22 cellular contexts compared by ENCODE assay signal in genomic region chr1:152397474-152397873, GRCh38. TPM values are rescaled to one million over a fixed set of nuclear protein-coding genes. Genes with fewer than 3 reads are reported as not detected.
DNase-seq lines count a peak whose midpoint lies in the region; ATAC-seq and TF ChIP-seq lines count a peak whose summit lies in the region.
"Had no signal": no experiment of that assay in that cellular context is flagged by ENCODE, and none has a peak within 500 bp of the region (broad histone marks: within the 10 kb centered on the region; RNA-seq: fewer than 3 reads in every experiment).

No MANE protein-coding gene starts in this region.

- no peak overlapping the region for H4K8ac ChIP-seq in trophoblast cell (ENCODE audit: low read depth, low read length)

- H3K9me2 ChIP-seq in HCT116 (ENCODE audit: insufficient read depth) = no peaks in the 10 kb centered on the region

- H3K4me3 ChIP-seq in HCT116 (replicated peaks in 1 of 2; ENCODE audit: low read depth in 1 of 2, low read length in 2 of 2) (no peak overlapping the region), trophoblast cell (ENCODE audit: low read depth, low read length) (no peak overlapping the region)
- H3K4me3 ChIP-seq: left ventricle myocardium inferior, prostate gland, smooth muscle cell, upper lobe of right lung had no signal

- H2AFZ ChIP-seq in HCT116 (ENCODE audit: low read depth, low read length, poor library complexity, severe bottlenecking) = no peak overlapping the region
- H2AFZ ChIP-seq in trophoblast cell (ENCODE audit: insufficient read depth, low read length, poor library complexity) = no peak overlapping the region

- no peak overlapping the region for H3K27ac ChIP-seq in HCT116 (ENCODE audit: low read depth, low read length)
- H3K27ac ChIP-seq in trophoblast cell (ENCODE audit: low read depth, low read length) = no peak overlapping the region
- H3K27ac ChIP-seq: left ventricle myocardium inferior, prostate gland, upper lobe of right lung had no signal

- no peaks in the 10 kb centered on the region for H3K79me1 ChIP-seq in trophoblast cell (ENCODE audit: low read length)

- DNase-seq in DMS53 (lab: John Stamatoyannopoulos, UW) (peak; percentile 41), DMS53 treated with DMSO at 0.1 percent for 48 hours (lab: John Stamatoyannopoulos, UW; ENCODE audit: unreplicated experiment) (no peak), HCT116 (ENCODE audit: low read depth, low spot score) (peak; percentile 32), trophoblast cell (peak; percentile 9 to 29), HK-2 (ENCODE audit: unreplicated experiment) (no peak)
- DNase-seq: activated CD4-positive, alpha-beta T cell treated with anti-CD3 and anti-CD28 coated beads, Interleukin-2, amount 50 U/mL, for 48 hours; activated naive CD4-positive, alpha-beta T cell; amygdala; DMS79 treated with DMSO at 0.1 percent for 48 hours; glutamatergic neuron; left ventricle myocardium inferior; NCI-H1436 treated with DMSO at 0.1 percent for 48 hours; NCI-H2227 treated with DMSO at 0.1 percent for 48 hours; RPMI8226; stimulated activated CD4-positive, alpha-beta T cell treated with anti-CD3 and anti-CD28 coated beads, Interleukin-4, amount 100 ng/mL, for 4 hours; upper lobe of right lung had no signal

- no peak overlapping the region for H3K4ac ChIP-seq in trophoblast cell (ENCODE audit: low read depth, low read length)

- no peaks in the 10 kb centered on the region for H4K20me1 ChIP-seq in HCT116 (ENCODE audit: insufficient read depth)

- H2BK12ac ChIP-seq in trophoblast cell (ENCODE audit: low read length) = no peak overlapping the region

- H3K4me1 ChIP-seq in HCT116 (ENCODE audit: control insufficient read depth in 1 of 2, insufficient read depth in 2 of 2, low read length in 2 of 2) = peaks cover 7 to 12% of the 10 kb centered on the region in 2 experiments; a peak in 3 of 4 replicates
- H3K4me1 ChIP-seq in trophoblast cell (ENCODE audit: control insufficient read depth in 1 of 2, insufficient read depth in 2 of 2, low read length in 2 of 2) = no peaks in the 10 kb centered on the region
- H3K4me1 ChIP-seq: left ventricle myocardium inferior, prostate gland, upper lobe of right lung had no signal

- POLR2A ChIA-PET in HCT116 (lab: Charles Lee) = no interaction called here

- no CpG with 5 or more reads among the region's 5 CpGs for WGBS in trophoblast cell (ENCODE audit: extremely low coverage, insufficient coverage, insufficient read length)

- H4K91ac ChIP-seq in trophoblast cell (ENCODE audit: low read depth, low read length) = no peak overlapping the region

- H3K18ac ChIP-seq in trophoblast cell (ENCODE audit: low read length) = no peak overlapping the region

- no peak overlapping the region for H2AK5ac ChIP-seq in trophoblast cell (ENCODE audit: low read length)

- RAD21 ChIA-PET in HCT116 (lab: Charles Lee; ENCODE audit: low non-redundant PET in 1 of 2, low total read pairs in 2 of 2, uncharacterized antibody in 2 of 2, unreplicated experiment in 2 of 2) = no interaction called here

- peak; percentile 49 for ATAC-seq in HCT116
- peak; percentile 87 for ATAC-seq in SK-N-SH treated with all-trans-retinoic acid at 6 μM for 48 hours
- ATAC-seq in GM21381 (IDR thresholded peaks at IDR 0.05; ENCODE audit: unreplicated experiment) = no peak
- ATAC-seq in HG02798 (IDR thresholded peaks at IDR 0.05; ENCODE audit: poor library complexity, unreplicated experiment) = no peak
- ATAC-seq: upper lobe of right lung had no signal

- H3K9ac ChIP-seq in HCT116 (ENCODE audit: low read length) (no peak overlapping the region), trophoblast cell (ENCODE audit: low read length) (no peak overlapping the region)

- no peak overlapping the region for H3K23ac ChIP-seq in trophoblast cell (ENCODE audit: low read length)

- no TSS peak for BruUV-seq in HCT116 (replicated peaks; lab: Mats Ljungman, UMichigan)

- H2BK120ac ChIP-seq in trophoblast cell (ENCODE audit: insufficient read depth, low read length, poor library complexity) = no peak overlapping the region

- CTCF ChIA-PET in HCT116 (lab: Charles Lee) = interaction anchor here (0.7 to 4.4 kb wide), 10 partner anchors 8 to 61 kb away, joined by 3 to 118 read pairs (median 12); partner anchors contain the start of gene CRNN

- H2BK5ac ChIP-seq in trophoblast cell (ENCODE audit: low read depth, low read length, poor library complexity) = no peak overlapping the region

- H3K9me3 ChIP-seq in HCT116 (ENCODE audit: control insufficient read depth in 1 of 2, insufficient read depth in 1 of 2, low read depth in 1 of 2, low read length in 2 of 2) (no peaks in the 10 kb centered on the region), trophoblast cell (ENCODE audit: insufficient read depth, low read depth, low read length) (peaks cover 10% of the 10 kb centered on the region)
- H3K9me3 ChIP-seq: left ventricle myocardium inferior, prostate gland, upper lobe of right lung had no signal

- H4K12ac ChIP-seq in trophoblast cell (ENCODE audit: low read depth, low read length) = no peak overlapping the region

- no peak overlapping the region for H3K14ac ChIP-seq in trophoblast cell (ENCODE audit: low read length)

- TF ChIP-seq CTCF in HCT116 (IDR thresholded peaks at IDR 0.05 in 2 of 3, conservative IDR thresholded peaks at IDR 0.05 in 1 of 3; ENCODE audit: borderline replicate concordance in 1 of 3, insufficient read depth in 1 of 3, low read depth in 2 of 3, low read length in 2 of 3) = peak; percentile 10 to 58 (median 52); a peak in 4 of 6 replicates

- TF ChIP-seq RAD21 in HCT116 (IDR thresholded peaks at IDR 0.05; ENCODE audit: low read depth) = no peak

- H3K27me3 ChIP-seq in HCT116 (ENCODE audit: insufficient read depth, low read length) (peaks cover 37% of the 10 kb centered on the region), trophoblast cell (ENCODE audit: insufficient read depth, low read length) (no peaks in the 10 kb centered on the region)
- H3K27me3 ChIP-seq: upper lobe of right lung had no signal

- TF ChIP-seq POLR2A in HCT116 (IDR thresholded peaks at IDR 0.05; ENCODE audit: borderline replicate concordance, extremely low read depth, insufficient read depth, insufficient read length) = no peak

- no peaks in the 10 kb centered on the region for H3K36me3 ChIP-seq in HCT116 (ENCODE audit: control insufficient read depth in 1 of 2, insufficient read depth in 2 of 2, low read length in 2 of 2)
- no peaks in the 10 kb centered on the region for H3K36me3 ChIP-seq in trophoblast cell (ENCODE audit: control insufficient read depth in 1 of 2, insufficient read depth in 2 of 2, low read length in 2 of 2)
- H3K36me3 ChIP-seq: left ventricle myocardium inferior, prostate gland, upper lobe of right lung had no signal

- no peaks in the 10 kb centered on the region for H3K79me2 ChIP-seq in HCT116 (ENCODE audit: insufficient read depth, low read length)
- H3K79me2 ChIP-seq in trophoblast cell (ENCODE audit: control insufficient read depth, insufficient read depth, low read length, poor library complexity) = no peaks in the 10 kb centered on the region

- H3K4me2 ChIP-seq in HCT116 (ENCODE audit: low read length) (no peak overlapping the region), trophoblast cell (ENCODE audit: low read length) (no peak overlapping the region)
- H3K4me2 ChIP-seq: smooth muscle cell had no signal

- intact Hi-C loops in HCT116 (cut with micrococcal nuclease) = no loop called here

TF ChIP-seq in HCT116, 20 proteins besides CTCF, POLR2A, EP300 and RAD21:
- TF ChIP-seq ZFX (IDR thresholded peaks at IDR 0.05) (no peak), TCF7L2 (IDR thresholded peaks at IDR 0.05; ENCODE audit: borderline replicate concordance, extremely low read depth, insufficient read depth, insufficient read length) (no peak), CBX3 (IDR thresholded peaks at IDR 0.05; ENCODE audit: low read depth) (no peak), YY1 (IDR thresholded peaks at IDR 0.05; ENCODE audit: extremely low read depth, insufficient replicate concordance, low read depth, low read length) (no peak), ZNF274 (IDR thresholded peaks at IDR 0.05; ENCODE audit: low read depth, low read length) (no peak), EGR1 (IDR thresholded peaks at IDR 0.05; ENCODE audit: low read depth) (no peak), EZH2 (IDR thresholded peaks at IDR 0.05) (no peak), SRF (IDR thresholded peaks at IDR 0.05; ENCODE audit: low read depth) (no peak)
- TF ChIP-seq, protein P1, sequence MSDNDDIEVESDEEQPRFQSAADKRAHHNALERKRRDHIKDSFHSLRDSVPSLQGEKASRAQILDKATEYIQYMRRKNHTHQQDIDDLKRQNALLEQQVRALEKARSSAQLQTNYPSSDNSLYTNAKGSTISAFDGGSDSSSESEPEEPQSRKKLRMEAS (IDR thresholded peaks at IDR 0.05) = no peak
- TF ChIP-seq, protein P2, sequence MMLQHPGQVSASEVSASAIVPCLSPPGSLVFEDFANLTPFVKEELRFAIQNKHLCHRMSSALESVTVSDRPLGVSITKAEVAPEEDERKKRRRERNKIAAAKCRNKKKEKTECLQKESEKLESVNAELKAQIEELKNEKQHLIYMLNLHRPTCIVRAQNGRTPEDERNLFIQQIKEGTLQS (IDR thresholded peaks at IDR 0.05) = no peak
TF ChIP-seq in HCT116: peak in this region for 0.

TF ChIP-seq in SK-N-SH treated with all-trans-retinoic acid at 6 μM for 48 hours, 23 proteins besides CTCF, POLR2A, EP300 and RAD21 (continues in another document):
- TF ChIP-seq SNAI2 (CRISPR knock-in tag; IDR thresholded peaks at IDR 0.05) (no peak), GLIS3 (CRISPR knock-in tag; IDR thresholded peaks at IDR 0.05) (no peak)
- TF ChIP-seq, protein P3, sequence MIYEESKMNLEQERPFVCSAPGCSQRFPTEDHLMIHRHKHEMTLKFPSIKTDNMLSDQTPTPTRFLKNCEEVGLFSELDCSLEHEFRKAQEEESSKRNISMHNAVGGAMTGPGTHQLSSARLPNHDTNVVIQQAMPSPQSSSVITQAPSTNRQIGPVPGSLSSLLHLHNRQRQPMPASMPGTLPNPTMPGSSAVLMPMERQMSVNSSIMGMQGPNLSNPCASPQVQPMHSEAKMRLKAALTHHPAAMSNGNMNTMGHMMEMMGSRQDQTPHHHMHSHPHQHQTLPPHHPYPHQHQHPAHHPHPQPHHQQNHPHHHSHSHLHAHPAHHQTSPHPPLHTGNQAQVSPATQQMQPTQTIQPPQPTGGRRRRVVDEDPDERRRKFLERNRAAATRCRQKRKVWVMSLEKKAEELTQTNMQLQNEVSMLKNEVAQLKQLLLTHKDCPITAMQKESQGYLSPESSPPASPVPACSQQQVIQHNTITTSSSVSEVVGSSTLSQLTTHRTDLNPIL (CRISPR knock-in tag; IDR thresholded peaks at IDR 0.05; ENCODE audit: low read depth) = no peak

RNA-seq across cellular contexts. Expression of gene CRNN, which starts 16.6 kb away (rescaled TPM):
- not detected for total RNA-seq in HCT116 (2021; ENCODE audit: unreplicated experiment)
- polyA plus RNA-seq in HCT116 (2012) = not detected in 2 replicates
- not detected in 2 replicates for polyA plus RNA-seq in trophoblast cell (2013)
- total RNA-seq: left ventricle myocardium inferior, smooth muscle cell, upper lobe of right lung had no signal
- polyA plus RNA-seq: smooth muscle cell had no signal

RNA-seq across cellular contexts. Expression of gene FLG2, which starts 37.7 kb away (rescaled TPM):
- total RNA-seq in HCT116 (2021; ENCODE audit: unreplicated experiment) = not detected
- polyA plus RNA-seq in HCT116 (2012) = not detected in 2 replicates
- not detected in 2 replicates for polyA plus RNA-seq in trophoblast cell (2013)
- total RNA-seq: esophagus mucosa, left ventricle myocardium inferior, smooth muscle cell, upper lobe of right lung had no signal
- polyA plus RNA-seq: smooth muscle cell had no signal

Comparison
In these comparisons a context has a peak if more than half of its experiments do, and no peak if none do; other contexts are left out.
1. DNase-seq: peak in DMS53 (single experiment), HCT116 (single experiment) and trophoblast cell (2 of 2); none in DMS53 treated with DMSO at 0.1 percent for 48 hours (single experiment) and HK-2 (single experiment).
2. ATAC-seq: peak in HCT116 (single experiment) and SK-N-SH treated with all-trans-retinoic acid at 6 μM for 48 hours (single experiment); none in GM21381 (single experiment) and HG02798 (single experiment).